Comparison of ENCODE assay signal across 8 cellular contexts in the genomic region with DNA sequence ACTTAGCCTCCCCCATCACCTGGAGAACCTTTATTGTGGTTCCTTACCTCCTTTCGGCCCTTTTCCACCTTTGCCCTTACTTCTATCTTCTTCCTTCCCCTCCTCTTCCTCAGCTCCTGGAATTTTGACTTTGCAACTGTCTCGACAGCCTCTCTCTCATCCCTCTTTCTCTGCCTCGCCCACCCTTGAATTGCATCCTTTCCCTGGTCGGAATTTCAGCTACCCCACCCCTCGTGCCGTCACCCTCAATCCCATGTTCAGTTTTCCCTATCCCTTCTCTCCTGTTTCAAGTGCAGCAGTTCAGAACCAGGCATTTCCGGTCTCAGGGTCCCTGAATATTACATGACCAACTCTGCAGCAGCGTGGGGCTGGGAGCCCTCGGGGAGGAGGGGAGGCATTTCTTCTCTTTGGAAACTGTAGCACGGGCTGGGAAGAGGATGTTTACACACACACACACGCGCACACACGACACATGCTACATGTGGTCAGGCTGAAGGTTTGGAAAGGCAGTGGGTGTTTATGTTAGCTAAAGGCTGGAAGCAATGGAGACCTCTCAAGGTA. TPM values are rescaled to one million over a fixed set of nuclear protein-coding genes. Genes with fewer than 3 reads are reported as not detected.
DNase-seq lines count a peak whose midpoint lies in the region; ATAC-seq and TF ChIP-seq lines count a peak whose summit lies in the region.

No MANE protein-coding gene starts in this region.

- H3K4me1 Mint-ChIP-seq in activated CD4-positive, alpha-beta T cell treated with anti-CD3 and anti-CD28 coated beads, Interleukin-2, amount 10 ng/mL, durations not matched to agents 24 days and 14 days: peaks cover 34% of the 10 kb centered on the region
- peaks cover 41% of the 10 kb centered on the region for H3K4me1 Mint-ChIP-seq in central memory CD8-positive, alpha-beta T cell

- H3K4me1 ChIP-seq in OCI-LY7 (ENCODE audit: insufficient read depth, low read length, poor library complexity, severe bottlenecking) (peaks cover 23% of the 10 kb centered on the region), liver (ENCODE audit: control insufficient read depth in 4 of 4, insufficient read depth in 4 of 4, low read length in 3 of 4) (peaks cover 12 to 35% (median 27%) of the 10 kb centered on the region in 4 donors)

- H3K4me2 ChIP-seq in OCI-LY7 (ENCODE audit: low read length): peak overlapping the region; percentile 80

- intact Hi-C loops in activated CD4-positive, alpha-beta T cell treated with anti-CD3 and anti-CD28 coated beads, Interleukin-2, amount 10 ng/mL, durations not matched to agents 24 days and 14 days (cut with micrococcal nuclease): loop anchor here (1.0 to 10.0 kb wide), 3 partner anchors 44 to 124 kb away; a partner anchor contains a TSS
- intact Hi-C loops in OCI-LY7 (cut with micrococcal nuclease; ENCODE audit: unreplicated experiment): loop anchor here (2.0 to 5.0 kb wide), 2 partner anchors 27 to 197 kb away; a partner anchor contains a TSS

- no peak for TF ChIP-seq CTCF in OCI-LY7 (conservative IDR thresholded peaks at IDR 0.05; ENCODE audit: low read length)
- no peak for TF ChIP-seq CTCF in liver (IDR thresholded peaks at IDR 0.05; ENCODE audit: low read depth, low read length, missing input control)

- H3K9me3 Mint-ChIP-seq in activated CD4-positive, alpha-beta T cell treated with anti-CD3 and anti-CD28 coated beads, Interleukin-2, amount 10 ng/mL, durations not matched to agents 24 days and 14 days: no peaks in the 10 kb centered on the region
- H3K9me3 Mint-ChIP-seq in central memory CD8-positive, alpha-beta T cell: no peaks in the 10 kb centered on the region

- POLR2A ChIA-PET in OCI-LY7 (lab: Charles Lee): interaction anchor here (0.7 kb wide), 1 partner anchor 106 kb away, joined by 4 read pairs; a partner anchor contains a TSS

- no peaks in the 10 kb centered on the region for H3K27me3 ChIP-seq in liver (ENCODE audit: control insufficient read depth in 4 of 4, insufficient read depth in 4 of 4, low read length in 3 of 4)

- H3K36me3 ChIP-seq in OCI-LY7 (ENCODE audit: insufficient read depth, low read length) (peaks cover 28% of the 10 kb centered on the region; the same call in 1 of the 2 replicates), liver (ENCODE audit: control insufficient read depth in 4 of 4, insufficient read depth in 3 of 4, low read depth in 1 of 4, low read length in 3 of 4) (no peaks in the 10 kb centered on the region)

- peaks cover 2% of the 10 kb centered on the region for H3K27me3 Mint-ChIP-seq in activated CD4-positive, alpha-beta T cell treated with anti-CD3 and anti-CD28 coated beads, Interleukin-2, amount 10 ng/mL, durations not matched to agents 24 days and 14 days
- H3K27me3 Mint-ChIP-seq in central memory CD8-positive, alpha-beta T cell: no peaks in the 10 kb centered on the region

- H3K4me3 ChIP-seq in OCI-LY7 (ENCODE audit: low read depth, low read length, poor library complexity, severe bottlenecking): peak overlapping the region; percentile 87
- peak overlapping the region; percentile 55 to 96 (median 77) for H3K4me3 ChIP-seq in liver (ENCODE audit: low read depth in 1 of 3, low read length in 3 of 3)

- H3K36me3 Mint-ChIP-seq in activated CD4-positive, alpha-beta T cell treated with anti-CD3 and anti-CD28 coated beads, Interleukin-2, amount 10 ng/mL, durations not matched to agents 24 days and 14 days (ENCODE audit: low read depth): peaks cover 19% of the 10 kb centered on the region
- H3K36me3 Mint-ChIP-seq in central memory CD8-positive, alpha-beta T cell (ENCODE audit: insufficient read depth): peaks cover 10% of the 10 kb centered on the region

- TF ChIP-seq RAD21 in liver (IDR thresholded peaks at IDR 0.05): no peak

- H3K9me3 ChIP-seq in OCI-LY7 (ENCODE audit: low read length) (no peaks in the 10 kb centered on the region), liver (ENCODE audit: control insufficient read depth in 4 of 4, low read length in 3 of 4) (no peaks in the 10 kb centered on the region)

- no peaks in the 10 kb centered on the region for H3K9me2 ChIP-seq in OCI-LY7 (ENCODE audit: insufficient read depth, low read length)

- H3K4me3 Mint-ChIP-seq in activated CD4-positive, alpha-beta T cell treated with anti-CD3 and anti-CD28 coated beads, Interleukin-2, amount 10 ng/mL, durations not matched to agents 24 days and 14 days: peak overlapping the region; percentile 90
- peak overlapping the region; percentile 88 for H3K4me3 Mint-ChIP-seq in central memory CD8-positive, alpha-beta T cell

- ATAC-seq in central memory CD8-positive, alpha-beta T cell (replicated peaks; ENCODE audit: extremely low read depth, poor library complexity, severe bottlenecking): no peak
- ATAC-seq in GM19463 (IDR thresholded peaks at IDR 0.05; ENCODE audit: unreplicated experiment): no peak
- no peak for ATAC-seq in HG03039 (IDR thresholded peaks at IDR 0.05; ENCODE audit: unreplicated experiment)

- WGBS in liver: 2% methylated on average over 13 of the region's 13 CpGs

- H4K20me1 ChIP-seq in OCI-LY7 (ENCODE audit: insufficient read depth, low read length): no peaks in the 10 kb centered on the region

- TSS peak; percentile 46 for BruUV-seq in OCI-LY7 (replicated peaks; lab: Mats Ljungman, UMichigan)

- H3K27ac ChIP-seq in OCI-LY7 (ENCODE audit: low read depth, low read length, poor library complexity, severe bottlenecking) (peak overlapping the region; percentile 49), liver (ENCODE audit: low read depth in 1 of 2, low read length in 2 of 2) (peak overlapping the region; percentile 86 to 90)

- peak; percentile 73 for DNase-seq in activated CD4-positive, alpha-beta T cell treated with anti-CD3 and anti-CD28 coated beads, Interleukin-2, amount 10 ng/mL, durations not matched to agents 24 days and 14 days
- no peak for DNase-seq in activated CD4-positive, alpha-beta T cell treated with anti-CD3 and anti-CD28 coated beads for 1 hour
- DNase-seq in OCI-LY7 (ENCODE audit: low spot score): peak; percentile 26
- DNase-seq in central memory CD8-positive, alpha-beta T cell (ENCODE audit: low spot score in 2 of 2): no peak
- DNase-seq in superior temporal gyrus (ENCODE audit: extremely low spot score): peak; percentile 40

- CTCF ChIA-PET in OCI-LY7 (lab: Charles Lee; ENCODE audit: unreplicated experiment): interaction anchor here (0.9 kb wide), 1 partner anchor 44 kb away, joined by 3 read pairs; no protein-coding TSS in a partner anchor

- H3K27ac Mint-ChIP-seq in activated CD4-positive, alpha-beta T cell treated with anti-CD3 and anti-CD28 coated beads, Interleukin-2, amount 10 ng/mL, durations not matched to agents 24 days and 14 days: peak overlapping the region; percentile 83
- peak overlapping the region; percentile 85 for H3K27ac Mint-ChIP-seq in central memory CD8-positive, alpha-beta T cell (ENCODE audit: low read depth)

- H2AFZ ChIP-seq in OCI-LY7 (ENCODE audit: low read length): peak overlapping the region; percentile 91; the same call in 1 of the 2 replicates

- peaks cover 37% of the 10 kb centered on the region for H3K79me2 ChIP-seq in OCI-LY7 (ENCODE audit: insufficient read depth, low read depth, low read length)

- H3K9ac ChIP-seq in liver (ENCODE audit: low read depth in 1 of 2, low read length in 2 of 2): no peak overlapping the region

TF ChIP-seq in liver, 16 proteins besides CTCF, POLR2A, EP300 and RAD21 (continues in another document):
- TF ChIP-seq, protein P1, sequence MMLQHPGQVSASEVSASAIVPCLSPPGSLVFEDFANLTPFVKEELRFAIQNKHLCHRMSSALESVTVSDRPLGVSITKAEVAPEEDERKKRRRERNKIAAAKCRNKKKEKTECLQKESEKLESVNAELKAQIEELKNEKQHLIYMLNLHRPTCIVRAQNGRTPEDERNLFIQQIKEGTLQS (IDR thresholded peaks at IDR 0.05): no peak
- TF ChIP-seq, protein P2, sequence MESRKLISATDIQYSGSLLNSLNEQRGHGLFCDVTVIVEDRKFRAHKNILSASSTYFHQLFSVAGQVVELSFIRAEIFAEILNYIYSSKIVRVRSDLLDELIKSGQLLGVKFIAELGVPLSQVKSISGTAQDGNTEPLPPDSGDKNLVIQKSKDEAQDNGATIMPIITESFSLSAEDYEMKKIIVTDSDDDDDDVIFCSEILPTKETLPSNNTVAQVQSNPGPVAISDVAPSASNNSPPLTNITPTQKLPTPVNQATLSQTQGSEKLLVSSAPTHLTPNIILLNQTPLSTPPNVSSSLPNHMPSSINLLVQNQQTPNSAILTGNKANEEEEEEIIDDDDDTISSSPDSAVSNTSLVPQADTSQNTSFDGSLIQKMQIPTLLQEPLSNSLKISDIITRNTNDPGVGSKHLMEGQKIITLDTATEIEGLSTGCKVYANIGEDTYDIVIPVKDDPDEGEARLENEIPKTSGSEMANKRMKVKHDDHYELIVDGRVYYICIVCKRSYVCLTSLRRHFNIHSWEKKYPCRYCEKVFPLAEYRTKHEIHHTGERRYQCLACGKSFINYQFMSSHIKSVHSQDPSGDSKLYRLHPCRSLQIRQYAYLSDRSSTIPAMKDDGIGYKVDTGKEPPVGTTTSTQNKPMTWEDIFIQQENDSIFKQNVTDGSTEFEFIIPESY (IDR thresholded peaks at IDR 0.05): no peak
- TF ChIP-seq, protein P3, sequence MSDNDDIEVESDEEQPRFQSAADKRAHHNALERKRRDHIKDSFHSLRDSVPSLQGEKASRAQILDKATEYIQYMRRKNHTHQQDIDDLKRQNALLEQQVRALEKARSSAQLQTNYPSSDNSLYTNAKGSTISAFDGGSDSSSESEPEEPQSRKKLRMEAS (IDR thresholded peaks at IDR 0.05): peak; percentile 60

RNA-seq across cellular contexts. Expression of a gene that starts 0.9 kb away (rescaled TPM):
- total RNA-seq in activated CD4-positive, alpha-beta T cell treated with anti-CD3 and anti-CD28 coated beads, Interleukin-2, amount 10 ng/mL, durations not matched to agents 24 days and 14 days: 56.1 and 59.7 TPM in 2 replicates
- 38.3 and 40.6 TPM in 2 replicates for total RNA-seq in OCI-LY7 (2014; rRNA removed; shearing (Covaris generic))
- total RNA-seq in OCI-LY7 (2022): 61.0 and 62.5 TPM in 2 replicates
- total RNA-seq in liver: 10 to 100 TPM; 25.6 to 30.6 TPM
- 10 to 100 TPM in 1 of 2 donors, 1 to 10 TPM in 1; 6.9 to 16.6 TPM for polyA plus RNA-seq in liver

RNA-seq across cellular contexts. Expression of a gene that starts 27.1 kb away (rescaled TPM):
- 14.5 and 16.1 TPM in 2 replicates for total RNA-seq in activated CD4-positive, alpha-beta T cell treated with anti-CD3 and anti-CD28 coated beads, Interleukin-2, amount 10 ng/mL, durations not matched to agents 24 days and 14 days
- total RNA-seq in OCI-LY7 (2014; rRNA removed; shearing (Covaris generic)): 6.6 and 10.2 TPM in 2 replicates
- 13.5 and 18.7 TPM in 2 replicates for total RNA-seq in OCI-LY7 (2022)
- 10 to 100 TPM in 1 of 2 donors, 1 to 10 TPM in 1; 3.5 to 15.8 TPM for total RNA-seq in liver
- polyA plus RNA-seq in liver: 1 to 10 TPM; 5.6 to 6.0 TPM

RNA-seq across cellular contexts. Expression of a gene that starts 38.1 kb away (rescaled TPM):
- 208 and 209 TPM in 2 replicates for total RNA-seq in activated CD4-positive, alpha-beta T cell treated with anti-CD3 and anti-CD28 coated beads, Interleukin-2, amount 10 ng/mL, durations not matched to agents 24 days and 14 days
- 144 and 155 TPM in 2 replicates for total RNA-seq in OCI-LY7 (2014; rRNA removed; shearing (Covaris generic))
- total RNA-seq in OCI-LY7 (2022) (111 and 137 TPM in 2 replicates), liver (10 to 100 TPM; 64.7 to 95.5 TPM)
- polyA plus RNA-seq in liver: 100 to 1,000 TPM; 155 to 219 TPM

RNA-seq across cellular contexts. Expression of a gene that starts 45.3 kb away (rescaled TPM):
- total RNA-seq in activated CD4-positive, alpha-beta T cell treated with anti-CD3 and anti-CD28 coated beads, Interleukin-2, amount 10 ng/mL, durations not matched to agents 24 days and 14 days: not detected in 2 replicates
- not detected in 2 replicates for total RNA-seq in OCI-LY7 (2014; rRNA removed; shearing (Covaris generic))
- total RNA-seq in OCI-LY7 (2022) (not detected in 2 replicates), liver (10 to 100 TPM; 15.1 to 34.5 TPM)
- polyA plus RNA-seq in liver: 10 to 100 TPM; 16.9 to 63.2 TPM

Comparison
In these comparisons a context has a peak if more than half of its experiments do, and no peak if none do; other contexts are left out.
1. DNase-seq: peak in activated CD4-positive, alpha-beta T cell treated with anti-CD3 and anti-CD28 coated beads, Interleukin-2, amount 10 ng/mL, durations not matched to agents 24 days and 14 days (single experiment), OCI-LY7 (single experiment) and superior temporal gyrus (single experiment); none in activated CD4-positive, alpha-beta T cell treated with anti-CD3 and anti-CD28 coated beads for 1 hour (single experiment) and central memory CD8-positive, alpha-beta T cell (0 of 2).